8 cellular contexts compared by ENCODE assay signal in the genomic region with DNA sequence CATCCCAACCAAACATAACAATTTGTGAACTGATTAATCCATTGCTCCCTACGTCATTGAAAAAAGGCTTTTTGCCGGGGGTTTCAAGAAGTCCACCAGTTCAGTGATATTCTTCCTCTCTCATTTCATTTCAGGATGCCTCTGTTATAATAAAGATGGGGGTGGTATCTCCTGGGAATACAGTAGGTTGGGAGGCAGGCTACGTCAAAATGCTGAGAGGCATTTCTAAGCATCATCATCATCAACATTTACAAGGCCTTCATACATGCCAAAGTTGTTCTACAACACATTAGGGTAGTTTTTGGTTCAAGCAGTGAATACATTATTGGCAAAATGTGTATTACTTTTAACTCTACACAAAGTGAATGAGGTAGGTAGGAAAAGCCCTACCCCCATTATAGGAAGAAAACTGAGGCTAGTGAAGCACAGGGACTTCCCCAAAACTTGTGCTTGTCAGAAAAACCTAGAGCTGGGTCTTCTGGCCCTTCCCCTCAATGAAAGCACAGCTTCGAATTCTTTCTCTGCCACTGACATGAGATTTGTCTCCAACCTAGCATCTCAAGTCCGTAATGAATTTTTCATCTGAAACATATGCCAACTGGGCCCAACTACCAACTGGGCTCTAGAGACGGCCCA. TPM values are rescaled to one million over a fixed set of nuclear protein-coding genes. Genes with fewer than 3 reads are reported as not detected.
A peak's percentile ranks its signal among the peaks of the same experiment; 100 is the strongest.
DNase-seq lines count a peak whose midpoint lies in the region; ATAC-seq, FAIRE-seq and TF ChIP-seq lines count a peak whose summit lies in the region.

No MANE protein-coding gene starts in this region.

- peaks cover 31% of the 10 kb centered on the region for H3K27me3 Mint-ChIP-seq in activated T-cell treated with anti-CD3 and anti-CD28 coated beads, Interleukin-2, amount 50 U/mL, for 24 hours
- peaks cover 23% of the 10 kb centered on the region for H3K27me3 Mint-ChIP-seq in activated CD8-positive, alpha-beta T cell treated with anti-CD3 and anti-CD28 coated beads for 36 hours

- H3K4me3 ChIP-seq in kidney (ENCODE audit: low read length in 2 of 2), result peak overlapping the region; percentile 75 to 89
- H3K4me3 ChIP-seq in tibial artery, result peak overlapping the region; percentile 63 to 71

- H3K4me1 ChIP-seq in kidney (ENCODE audit: control insufficient read depth in 1 of 2, insufficient read depth in 1 of 2, low read depth in 1 of 2, low read length in 2 of 2), result no peaks in the 10 kb centered on the region
- peaks cover 0 to 28% (median 9%) of the 10 kb centered on the region in 4 donors for H3K4me1 ChIP-seq in tibial artery

- peak overlapping the region; percentile 98 for H3K27ac Mint-ChIP-seq in activated T-cell treated with anti-CD3 and anti-CD28 coated beads, Interleukin-2, amount 50 U/mL, for 24 hours
- H3K27ac Mint-ChIP-seq in activated CD8-positive, alpha-beta T cell treated with anti-CD3 and anti-CD28 coated beads for 36 hours, result peak overlapping the region; percentile 96

- peak; percentile 9 for ATAC-seq in HG03060 (IDR thresholded peaks at IDR 0.05; ENCODE audit: low read depth, unreplicated experiment)
- no peak for ATAC-seq in activated CD8-positive, alpha-beta T cell treated with anti-CD3 and anti-CD28 coated beads for 36 hours

- POLR2A ChIA-PET in activated CD8-positive, alpha-beta T cell treated with anti-CD3 and anti-CD28 coated beads for 36 hours (lab: Charles Lee), result interaction anchor here (0.9 to 1.5 kb wide), 3 partner anchors 12 to 814 kb away, joined by 3 to 10 read pairs (median 4); a partner anchor contains a TSS

- intact Hi-C loops in activated CD8-positive, alpha-beta T cell treated with anti-CD3 and anti-CD28 coated beads for 36 hours (cut with micrococcal nuclease), result no loop called here
- intact Hi-C loops in kidney (cut with DNase I) (no loop called here), tibial artery (cut with DNase I; ENCODE audit: low total_unique reads) (loop anchor here (5.0 to 10.0 kb wide), 2 partner anchors 362 to 910 kb away; no protein-coding TSS in a partner anchor)

- H3K9me3 ChIP-seq in kidney (ENCODE audit: control insufficient read depth in 1 of 2, low read length in 2 of 2) (no peaks in the 10 kb centered on the region), tibial artery (no peaks in the 10 kb centered on the region)

- peaks cover 20% of the 10 kb centered on the region for H3K4me1 Mint-ChIP-seq in activated T-cell treated with anti-CD3 and anti-CD28 coated beads, Interleukin-2, amount 50 U/mL, for 24 hours (ENCODE audit: low read depth)
- H3K4me1 Mint-ChIP-seq in activated CD8-positive, alpha-beta T cell treated with anti-CD3 and anti-CD28 coated beads for 36 hours (ENCODE audit: low read depth), result peaks cover 17% of the 10 kb centered on the region

- H3K9ac ChIP-seq in kidney (ENCODE audit: low read length in 2 of 2), result peak overlapping the region; percentile 35 to 95

- FAIRE-seq in kidney (lab: Jason Lieb, UNC), result no peak

- CTCF ChIA-PET in activated CD8-positive, alpha-beta T cell treated with anti-CD3 and anti-CD28 coated beads for 36 hours (lab: Charles Lee), result interaction anchor here (1.0 to 4.7 kb wide), 2 partner anchors 13 to 17 kb away, joined by 4 to 56 read pairs; a partner anchor contains a TSS

- H3K36me3 ChIP-seq in kidney (ENCODE audit: control insufficient read depth in 1 of 2, insufficient read depth in 2 of 2, low read length in 2 of 2), result no peaks in the 10 kb centered on the region
- H3K36me3 ChIP-seq in tibial artery, result peaks cover 0 to 20% (median 6%) of the 10 kb centered on the region in 3 donors

- no peaks in the 10 kb centered on the region for H3K27me3 ChIP-seq in tibial artery

- H3K4me3 Mint-ChIP-seq in activated T-cell treated with anti-CD3 and anti-CD28 coated beads, Interleukin-2, amount 50 U/mL, for 24 hours, result peak overlapping the region; percentile 94
- H3K4me3 Mint-ChIP-seq in activated CD8-positive, alpha-beta T cell treated with anti-CD3 and anti-CD28 coated beads for 36 hours, result peak overlapping the region; percentile 91

- DNase-seq in activated T-cell treated with anti-CD3 and anti-CD28 coated beads, Interleukin-2, amount 50 U/mL, for 24 hours, result no peak
- no peak for DNase-seq in activated T-cell treated with anti-CD3 and anti-CD28 coated beads, Interleukin-2, amount 50 U/mL, for 48 hours
- no peak for DNase-seq in activated CD8-positive, alpha-beta T cell treated with anti-CD3 and anti-CD28 coated beads for 36 hours
- DNase-seq in kidney, result no peak
- no peak for DNase-seq in tibial artery
- DNase-seq in NCI-H2227 (lab: John Stamatoyannopoulos, UW; ENCODE audit: unreplicated experiment), result no peak
- no peak for DNase-seq in H4 (ENCODE audit: low spot score)

- peaks cover 12% of the 10 kb centered on the region for H3K36me3 Mint-ChIP-seq in activated T-cell treated with anti-CD3 and anti-CD28 coated beads, Interleukin-2, amount 50 U/mL, for 24 hours (ENCODE audit: low read depth)
- H3K36me3 Mint-ChIP-seq in activated CD8-positive, alpha-beta T cell treated with anti-CD3 and anti-CD28 coated beads for 36 hours (ENCODE audit: low read depth), result peaks cover 13% of the 10 kb centered on the region

- no peaks in the 10 kb centered on the region for H3K9me3 Mint-ChIP-seq in activated T-cell treated with anti-CD3 and anti-CD28 coated beads, Interleukin-2, amount 50 U/mL, for 24 hours
- no peaks in the 10 kb centered on the region for H3K9me3 Mint-ChIP-seq in activated CD8-positive, alpha-beta T cell treated with anti-CD3 and anti-CD28 coated beads for 36 hours

- TF ChIP-seq CTCF in activated CD8-positive, alpha-beta T cell treated with anti-CD3 and anti-CD28 coated beads for 36 hours (IDR thresholded peaks at IDR 0.05), result no peak
- TF ChIP-seq CTCF in kidney (IDR thresholded peaks at IDR 0.05; ENCODE audit: borderline replicate concordance, extremely low read depth, insufficient read depth) (no peak), tibial artery (IDR thresholded peaks at IDR 0.05) (no peak)

- H3K27ac ChIP-seq in kidney (ENCODE audit: low read depth in 2 of 2, low read length in 2 of 2), result peak overlapping the region; percentile 79 to 96
- H3K27ac ChIP-seq in tibial artery, result peak overlapping the region; percentile 93 to 96

RNA-seq across cellular contexts. Expression of a gene that starts 11.3 kb away (rescaled TPM):
- total RNA-seq in activated CD8-positive, alpha-beta T cell treated with anti-CD3 and anti-CD28 coated beads for 36 hours, result not detected
- total RNA-seq in kidney, result 1.6 TPM
- 0.99 TPM for polyA plus RNA-seq in kidney (ENCODE audit: insufficient read depth, low read depth, low replicate concordance)
- total RNA-seq in H4 (2014; rRNA removed; shearing (Covaris generic)), result 1.3 TPM in 2 replicates
